Comparison of ENCODE assay signal across 1 cellular context in genomic region chr6:169173532-169174268, GRCh38.
TF ChIP-seq lines count a peak whose summit lies in the region.

No MANE protein-coding gene starts in this region.

TF ChIP-seq in HepG2, 621 proteins besides CTCF, POLR2A, EP300 and RAD21 (continued from another document):
- TF ChIP-seq ZNF142 (CRISPR knock-in tag; IDR thresholded peaks at IDR 0.05) (no peak), ZSCAN30 (CRISPR knock-in tag; IDR thresholded peaks at IDR 0.05) (no peak), ZNF263 (CRISPR knock-in tag; IDR thresholded peaks at IDR 0.05) (no peak), MYC (CRISPR knock-in tag; IDR thresholded peaks at IDR 0.05; ENCODE audit: borderline replicate concordance) (no peak), GATA4 (IDR thresholded peaks at IDR 0.05; ENCODE audit: borderline replicate concordance, low read depth) (no peak), ZSCAN25 (CRISPR knock-in tag; IDR thresholded peaks at IDR 0.05) (no peak), ZFP36L2 (CRISPR knock-in tag; IDR thresholded peaks at IDR 0.05) (no peak), JUND (CRISPR knock-in tag; IDR thresholded peaks at IDR 0.05) (no peak), TFDP2 (CRISPR knock-in tag; IDR thresholded peaks at IDR 0.05) (no peak)
